22 cellular contexts compared by ENCODE assay signal in genomic region chr10:21423338-21423737, GRCh38.
DNase-seq lines count a peak whose midpoint lies in the region; ATAC-seq, FAIRE-seq and TF ChIP-seq lines count a peak whose summit lies in the region.
"Had no signal": no experiment of that assay in that cellular context is flagged by ENCODE, and none has a peak within 500 bp of the region (broad histone marks: within the 10 kb centered on the region; RNA-seq: fewer than 3 reads in every experiment).

No MANE protein-coding gene starts in this region.

- DNase-seq in HepG2 (ENCODE audit: low spot score) (no peak), right lobe of liver (no peak), WTC11 (ENCODE audit: low spot score) (no peak), trophoblast cell (no peak), GM23248 (no peak), C1 segment of cervical spinal cord (lab: John Stamatoyannopoulos, UW) (no peak), DMS53 treated with DMSO at 0.1 percent for 48 hours (lab: John Stamatoyannopoulos, UW; ENCODE audit: unreplicated experiment) (no peak)
- DNase-seq: 8988T; Caco-2; CD4-positive, CD25-positive, alpha-beta regulatory T cell; CD8-positive, alpha-beta T cell; DMS153; DMS79; EL; GF-D8; HCEC 1CT had no signal

- peak overlapping the region; percentile 33 for H3K14ac ChIP-seq in trophoblast cell (ENCODE audit: low read length)

- peaks cover 27% of the 10 kb centered on the region for H3K9me3 Mint-ChIP-seq in WTC11
- H3K9me3 Mint-ChIP-seq: CD8-positive, alpha-beta T cell had no signal

- H3K9me2 ChIP-seq in GM23248 (ENCODE audit: insufficient read depth): no peaks in the 10 kb centered on the region

- WGBS in HepG2 (ENCODE audit: low lambda C conversion rate): 45% methylated on average over 2 of the region's 2 CpGs
- 57% methylated on average over 2 of the region's 2 CpGs for WGBS in right lobe of liver (ENCODE audit: insufficient coverage, low coverage, low lambda C conversion rate, missing lambda C conversion rate)
- no CpG with 5 or more reads among the region's 2 CpGs for WGBS in trophoblast cell (ENCODE audit: extremely low coverage, insufficient coverage, insufficient read length)
- WGBS in GM23248 (ENCODE audit: low coverage in 1 of 2, low lambda C conversion rate in 2 of 2, missing lambda C conversion rate in 2 of 2), 2 experiments: 96 to 98% methylated on average over 2 of the region's 2 CpGs

- H2AK5ac ChIP-seq in trophoblast cell (ENCODE audit: low read length): peak overlapping the region; percentile 68

- no peak overlapping the region for H3K4me3 Mint-ChIP-seq in WTC11
- H3K4me3 Mint-ChIP-seq: CD4-positive, CD25-positive, alpha-beta regulatory T cell; CD8-positive, alpha-beta T cell had no signal

- H3K36me3 Mint-ChIP-seq in WTC11: peaks cover 26% of the 10 kb centered on the region
- H3K36me3 Mint-ChIP-seq: CD4-positive, CD25-positive, alpha-beta regulatory T cell; CD8-positive, alpha-beta T cell had no signal

- POLR2A ChIA-PET in HepG2 (lab: Yijun Ruan, JAX): no interaction called here
- POLR2A ChIA-PET in HEK293 (lab: Yijun Ruan, JAX): no interaction called here
- POLR2A ChIA-PET in WTC11 (lab: Charles Lee): no interaction called here

- H3K79me1 ChIP-seq in trophoblast cell (ENCODE audit: low read length): peaks cover 28% of the 10 kb centered on the region

- no peak overlapping the region for H3K27ac ChIP-seq in HepG2 (ENCODE audit: extremely low read length, insufficient read depth, low read length)
- H3K27ac ChIP-seq in right lobe of liver: no peak overlapping the region
- H3K27ac ChIP-seq in HEK293 (ENCODE audit: extremely low read depth, low read depth, low read length): no peak overlapping the region
- no peak overlapping the region for H3K27ac ChIP-seq in trophoblast cell (ENCODE audit: low read depth, low read length)
- no peak overlapping the region for H3K27ac ChIP-seq in GM23248
- H3K27ac ChIP-seq: A549, C4-2B had no signal

- TF ChIP-seq CTCF in HepG2 (CRISPR knock-in tag; IDR thresholded peaks at IDR 0.05): no peak
- no peak for TF ChIP-seq CTCF in right lobe of liver (IDR thresholded peaks at IDR 0.05)
- TF ChIP-seq CTCF in HEK293 (tag by site-specific recombination; IDR thresholded peaks at IDR 0.05): no peak
- no peak for TF ChIP-seq CTCF in WTC11 (IDR thresholded peaks at IDR 0.05)

- FAIRE-seq in HepG2 (lab: Jason Lieb, UNC): no peak
- FAIRE-seq: A549, GM12891, GM18507, H54 had no signal

- H3K4me3 ChIP-seq in HepG2 (replicated peaks in 1 of 3; ENCODE audit: insufficient read depth in 1 of 3, low read depth in 2 of 3, low read length in 3 of 3): no peak overlapping the region
- H3K4me3 ChIP-seq in right lobe of liver: no peak overlapping the region
- no peak overlapping the region for H3K4me3 ChIP-seq in HEK293 (ENCODE audit: low read depth, low read length)
- H3K4me3 ChIP-seq in trophoblast cell (ENCODE audit: low read depth, low read length): no peak overlapping the region
- H3K4me3 ChIP-seq in GM23248: no peak overlapping the region
- H3K4me3 ChIP-seq: A549 had no signal

- H3K4me2 ChIP-seq in HepG2 (ENCODE audit: low read depth, low read length) (no peak overlapping the region), trophoblast cell (ENCODE audit: low read length) (no peak overlapping the region), GM23248 (ENCODE audit: unreplicated experiment) (no peak overlapping the region)
- H3K4me2 ChIP-seq: A549 had no signal

- H2BK5ac ChIP-seq in trophoblast cell (ENCODE audit: low read depth, low read length, poor library complexity): no peak overlapping the region

- H3K79me2 ChIP-seq in HepG2 (ENCODE audit: insufficient read depth, low read length) (no peaks in the 10 kb centered on the region), trophoblast cell (ENCODE audit: control insufficient read depth, insufficient read depth, low read length, poor library complexity) (peaks cover 2% of the 10 kb centered on the region), GM23248 (ENCODE audit: insufficient read depth) (no peaks in the 10 kb centered on the region)

- CTCF ChIA-PET in HepG2 (lab: Yijun Ruan, JAX; ENCODE audit: low intra/inter-chr PET ratio, low total read pairs): no interaction called here
- CTCF ChIA-PET in HEK293 (lab: Yijun Ruan, JAX): no interaction called here
- CTCF ChIA-PET in WTC11 (lab: Charles Lee): no interaction called here

- H4K91ac ChIP-seq in trophoblast cell (ENCODE audit: low read depth, low read length): peak overlapping the region; percentile 78

- H3K4me1 ChIP-seq in HepG2 (ENCODE audit: insufficient read depth, low read length): peaks cover 9% of the 10 kb centered on the region
- no peaks in the 10 kb centered on the region for H3K4me1 ChIP-seq in right lobe of liver
- no peaks in the 10 kb centered on the region for H3K4me1 ChIP-seq in HEK293 (ENCODE audit: control insufficient read depth, insufficient read depth, low read length)
- peaks cover 5 to 8% of the 10 kb centered on the region in 2 experiments for H3K4me1 ChIP-seq in trophoblast cell (ENCODE audit: control insufficient read depth in 1 of 2, insufficient read depth in 2 of 2, low read length in 2 of 2)
- peaks cover 8% of the 10 kb centered on the region for H3K4me1 ChIP-seq in GM23248 (ENCODE audit: insufficient read depth)

- H3K23ac ChIP-seq in trophoblast cell (ENCODE audit: low read length): no peak overlapping the region

- peaks cover 22% of the 10 kb centered on the region for H3K4me1 Mint-ChIP-seq in WTC11
- H3K4me1 Mint-ChIP-seq: CD4-positive, CD25-positive, alpha-beta regulatory T cell had no signal

- ATAC-seq in HepG2 (no peak), right lobe of liver (no peak), WTC11 (no peak)
- ATAC-seq: A549; CD8-positive, alpha-beta T cell had no signal

- no peaks in the 10 kb centered on the region for H3F3A ChIP-seq in GM23248 (ENCODE audit: insufficient read depth)

- peak overlapping the region; percentile 34; the same call in 1 of the 2 replicates for H3K27ac Mint-ChIP-seq in WTC11
- H3K27ac Mint-ChIP-seq: CD4-positive, CD25-positive, alpha-beta regulatory T cell; CD8-positive, alpha-beta T cell had no signal

- H2AFZ ChIP-seq in HepG2 (ENCODE audit: low read length) (no peak overlapping the region), trophoblast cell (ENCODE audit: insufficient read depth, low read length, poor library complexity) (no peak overlapping the region), GM23248 (no peak overlapping the region)

- peak overlapping the region; percentile 23 for H3K18ac ChIP-seq in trophoblast cell (ENCODE audit: low read length)

- no peak for TF ChIP-seq EP300 in HepG2 (IDR thresholded peaks at IDR 0.05; ENCODE audit: low read depth in 2 of 2, low read length in 2 of 2)
- TF ChIP-seq EP300 in HepG2 (CRISPR knock-in tag; IDR thresholded peaks at IDR 0.05; ENCODE audit: borderline replicate concordance): no peak

- no peak overlapping the region for H4K8ac ChIP-seq in trophoblast cell (ENCODE audit: low read depth, low read length)

- H4K20me1 ChIP-seq in HepG2 (ENCODE audit: insufficient read depth, low read length): no peaks in the 10 kb centered on the region
- no peaks in the 10 kb centered on the region for H4K20me1 ChIP-seq in GM23248 (ENCODE audit: insufficient read depth)

- BruUV-seq in HepG2 (replicated peaks; lab: Mats Ljungman, UMichigan): no TSS peak

- peak overlapping the region; percentile 53 for H2BK120ac ChIP-seq in trophoblast cell (ENCODE audit: insufficient read depth, low read length, poor library complexity)

- in situ Hi-C loops in HepG2 (cut with HindIII; ENCODE audit: extremely low pct_ligation_motif_present, low pct_unique_long_range_greater_than_20kb): no loop called here
- in situ Hi-C loops in GM23248 (cut with MboI): no loop called here

- H4K12ac ChIP-seq in trophoblast cell (ENCODE audit: low read depth, low read length): no peak overlapping the region

- H3K36me3 ChIP-seq in HepG2 (replicated peaks in 1 of 2; ENCODE audit: control insufficient read depth in 1 of 2, insufficient read depth in 2 of 2, low read length in 2 of 2): no peaks in the 10 kb centered on the region
- H3K36me3 ChIP-seq in right lobe of liver: no peaks in the 10 kb centered on the region
- no peaks in the 10 kb centered on the region for H3K36me3 ChIP-seq in HEK293 (ENCODE audit: control insufficient read depth in 2 of 2, insufficient read depth in 1 of 2, low read length in 2 of 2)
- no peaks in the 10 kb centered on the region for H3K36me3 ChIP-seq in trophoblast cell (ENCODE audit: control insufficient read depth in 1 of 2, insufficient read depth in 2 of 2, low read length in 2 of 2)
- no peaks in the 10 kb centered on the region for H3K36me3 ChIP-seq in GM23248 (ENCODE audit: low read depth)

- TF ChIP-seq RAD21 in HepG2 (CRISPR knock-in tag; IDR thresholded peaks at IDR 0.05): no peak

- H3K27me3 ChIP-seq in HepG2 (ENCODE audit: control insufficient read depth in 1 of 2, insufficient read depth in 2 of 2, low read length in 2 of 2) (no peaks in the 10 kb centered on the region; a peak in 2 of 5 replicates), right lobe of liver (no peaks in the 10 kb centered on the region), trophoblast cell (ENCODE audit: insufficient read depth, low read length) (no peaks in the 10 kb centered on the region), GM23248 (replicated peaks; ENCODE audit: insufficient read depth) (no peaks in the 10 kb centered on the region)

- H3K9me3 ChIP-seq in HepG2 (ENCODE audit: low read length): no peaks in the 10 kb centered on the region; the same call in 1 of the 2 replicates
- H3K9me3 ChIP-seq in right lobe of liver: no peaks in the 10 kb centered on the region
- H3K9me3 ChIP-seq in HEK293 (ENCODE audit: control insufficient read depth, insufficient read depth, low read depth, low read length): no peaks in the 10 kb centered on the region
- peaks cover 9% of the 10 kb centered on the region for H3K9me3 ChIP-seq in trophoblast cell (ENCODE audit: insufficient read depth, low read depth, low read length)
- H3K9me3 ChIP-seq in GM23248 (ENCODE audit: low read depth): no peaks in the 10 kb centered on the region
- H3K9me3 ChIP-seq: A549 had no signal

- no peak overlapping the region for H3K4ac ChIP-seq in trophoblast cell (ENCODE audit: low read depth, low read length)

- peaks cover 9% of the 10 kb centered on the region; the same call in 1 of the 2 replicates for H3K27me3 Mint-ChIP-seq in WTC11 (ENCODE audit: low read depth)

- peak overlapping the region; percentile 88 for H2BK12ac ChIP-seq in trophoblast cell (ENCODE audit: low read length)

- H3K9ac ChIP-seq in HepG2 (ENCODE audit: insufficient read depth, low read depth, low read length) (no peak overlapping the region), trophoblast cell (ENCODE audit: low read length) (no peak overlapping the region), GM23248 (no peak overlapping the region)

- intact Hi-C loops in HepG2 (cut with micrococcal nuclease; ENCODE audit: unreplicated experiment) (no loop called here), right lobe of liver (cut with DNase I) (no loop called here)

- TF ChIP-seq POLR2A in HepG2 (IDR thresholded peaks at IDR 0.05; ENCODE audit: insufficient read depth in 1 of 2, low read depth in 2 of 2, low read length in 2 of 2) (no peak), right lobe of liver (IDR thresholded peaks at IDR 0.05) (no peak)

TF ChIP-seq in HepG2, 621 proteins besides CTCF, POLR2A, EP300 and RAD21 (continues in another document):
- no peak for TF ChIP-seq ZNF570 (CRISPR knock-in tag; IDR thresholded peaks at IDR 0.05; ENCODE audit: borderline replicate concordance)

TF ChIP-seq in HEK293, 187 proteins besides CTCF, POLR2A, EP300 and RAD21 (continues in another document):
- no peak for TF ChIP-seq ZSCAN30 (tag by site-specific recombination; IDR thresholded peaks at IDR 0.05)
